In genomic region chr2:37877457-37878315, GRCh38 we compare ENCODE assay signal across 8 cellular contexts. TPM values are rescaled to one million over a fixed set of nuclear protein-coding genes. Genes with fewer than 3 reads are reported as not detected.
DNase-seq lines count a peak whose midpoint lies in the region; ATAC-seq and TF ChIP-seq lines count a peak whose summit lies in the region.

No MANE protein-coding gene starts in this region.

- no peak overlapping the region for H3K4me3 ChIP-seq in psoas muscle

- H3K36me3 ChIP-seq in psoas muscle (ENCODE audit: insufficient read depth in 1 of 2, low read depth in 1 of 2): no peaks in the 10 kb centered on the region

- peak; percentile 63 for ATAC-seq in GM21723 (IDR thresholded peaks at IDR 0.05; ENCODE audit: unreplicated experiment)
- ATAC-seq in activated T-cell treated with anti-CD3 and anti-CD28 coated beads, Interleukin-2, amount 50 U/mL, for 4 hours: peak; percentile 79
- ATAC-seq in Right ventricle myocardium superior (ENCODE audit: poor library complexity): peak; percentile 78
- peak; percentile 78 to 95 (median 82) for ATAC-seq in psoas muscle
- ATAC-seq in HG03280 (IDR thresholded peaks at IDR 0.05; ENCODE audit: unreplicated experiment): no peak
- no peak for ATAC-seq in HG02981 (IDR thresholded peaks at IDR 0.05; ENCODE audit: unreplicated experiment)

- no peak overlapping the region for H3K27ac ChIP-seq in psoas muscle

- no peaks in the 10 kb centered on the region for H3K9me3 Mint-ChIP-seq in activated T-cell treated with anti-CD3 and anti-CD28 coated beads, Interleukin-2, amount 50 U/mL, for 4 hours

- H3K4me1 ChIP-seq in psoas muscle: peaks cover 5% of the 10 kb centered on the region

- H3K4me3 Mint-ChIP-seq in activated T-cell treated with anti-CD3 and anti-CD28 coated beads, Interleukin-2, amount 50 U/mL, for 4 hours: no peak overlapping the region

- peak; percentile 81 for TF ChIP-seq CTCF in psoas muscle (IDR thresholded peaks at IDR 0.05)

- peaks cover 11% of the 10 kb centered on the region for H3K27me3 Mint-ChIP-seq in activated T-cell treated with anti-CD3 and anti-CD28 coated beads, Interleukin-2, amount 50 U/mL, for 4 hours (ENCODE audit: low read depth)

- intact Hi-C loops in Right ventricle myocardium superior (cut with DNase I) (loop anchor here (5.0 kb wide), 2 partner anchors 465 to 480 kb away; no protein-coding TSS in a partner anchor), psoas muscle (cut with DNase I) (loop anchor here (2.0 to 5.0 kb wide), 6 partner anchors 45 to 485 kb away; partner anchors contain the start of gene CDC42EP3 (in 1 of the 2))

- H3K36me3 Mint-ChIP-seq in activated T-cell treated with anti-CD3 and anti-CD28 coated beads, Interleukin-2, amount 50 U/mL, for 4 hours (ENCODE audit: insufficient read depth): no peaks in the 10 kb centered on the region

- DNase-seq in COR-L47 (lab: John Stamatoyannopoulos, UW) (peak; percentile 57), NCI-H2171 (lab: John Stamatoyannopoulos, UW) (peak; percentile 54), Right ventricle myocardium superior (no peak), psoas muscle (no peak)
- DNase-seq in activated T-cell treated with anti-CD3 and anti-CD28 coated beads, Interleukin-2, amount 50 U/mL, for 4 hours: peak; percentile 19

- WGBS in psoas muscle, 3 donors: 28 to 31% (median 28%) methylated on average over 12 of the region's 12 CpGs

- H3K4me1 Mint-ChIP-seq in activated T-cell treated with anti-CD3 and anti-CD28 coated beads, Interleukin-2, amount 50 U/mL, for 4 hours (ENCODE audit: low read depth): peaks cover 15% of the 10 kb centered on the region

- H3K27me3 ChIP-seq in psoas muscle (ENCODE audit: insufficient read depth in 3 of 3, low read length in 2 of 3): peaks cover 0 to 2% (median 0%) of the 10 kb centered on the region in 3 donors

- H3K9me3 ChIP-seq in psoas muscle: no peaks in the 10 kb centered on the region

RNA-seq across cellular contexts. Expression of gene RMDN2, which starts 47.4 kb away (rescaled TPM):
- total RNA-seq in activated T-cell treated with anti-CD3 and anti-CD28 coated beads, Interleukin-2, amount 50 U/mL, for 4 hours: 1 to 10 TPM; 3.4 to 4.3 (median 3.8) TPM
- 4.9 TPM for total RNA-seq in Right ventricle myocardium superior
- 1 to 10 TPM; 3.3 to 5.5 (median 4.3) TPM for total RNA-seq in psoas muscle
- 1 to 10 TPM; 2.1 to 3.5 (median 3.3) TPM for polyA plus RNA-seq in psoas muscle

Comparison
In these comparisons a context has a peak if more than half of its experiments do, and no peak if none do; other contexts are left out.
1. DNase-seq: peak in COR-L47 (single experiment), NCI-H2171 (single experiment) and activated T-cell treated with anti-CD3 and anti-CD28 coated beads, Interleukin-2, amount 50 U/mL, for 4 hours (single experiment); none in Right ventricle myocardium superior (single experiment) and psoas muscle (0 of 2).
2. ATAC-seq: peak in GM21723 (single experiment), activated T-cell treated with anti-CD3 and anti-CD28 coated beads, Interleukin-2, amount 50 U/mL, for 4 hours (2 of 2), Right ventricle myocardium superior (single experiment) and psoas muscle (4 of 4); none in HG03280 (single experiment) and HG02981 (single experiment).